ENCODE assay signal across 8 cellular contexts in the genomic region with DNA sequence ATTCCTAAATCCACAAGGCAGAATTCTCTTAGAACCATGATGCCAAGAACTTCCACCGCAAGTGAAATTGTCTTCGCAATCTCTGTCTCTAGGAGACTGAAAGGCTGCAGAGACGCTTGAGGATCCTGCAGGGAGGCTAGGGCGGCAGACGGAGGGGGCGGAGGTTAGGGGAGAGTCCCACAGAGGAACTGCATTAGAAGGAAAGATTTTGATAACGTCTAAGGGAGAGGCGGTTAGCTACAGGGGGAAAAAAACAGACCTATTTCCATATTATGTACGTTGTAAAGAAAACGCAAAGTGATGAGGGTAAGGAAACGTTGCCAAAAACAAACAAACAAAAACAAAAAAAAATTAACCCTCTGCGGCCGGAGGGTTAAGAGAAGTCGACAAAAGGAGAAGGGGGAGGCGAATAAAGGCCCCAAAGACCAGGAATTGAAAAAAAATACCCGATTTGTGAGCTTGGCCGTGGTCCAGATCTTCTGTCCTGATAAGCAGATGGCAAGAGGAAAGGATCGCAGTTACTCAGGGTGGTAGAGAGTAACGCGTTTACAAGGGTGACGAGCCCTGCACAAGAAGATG. TPM values are rescaled to one million over a fixed set of nuclear protein-coding genes. Genes with fewer than 3 reads are reported as not detected.
A peak's percentile ranks its signal among the peaks of the same experiment; 100 is the strongest.
DNase-seq lines count a peak whose midpoint lies in the region; ATAC-seq, FAIRE-seq and TF ChIP-seq lines count a peak whose summit lies in the region.

No MANE protein-coding gene starts in this region.

- FAIRE-seq in bronchial epithelial cell (lab: Jason Lieb, UNC), result no peak

- H3K36me3 ChIP-seq in bronchial epithelial cell (ENCODE audit: control insufficient read depth, insufficient read depth, low read length), result no peaks in the 10 kb centered on the region

- H3K27ac ChIP-seq in VCaP, result peak overlapping the region; percentile 97

- peak; percentile 25 for DNase-seq in GM13977 (ENCODE audit: low spot score)
- DNase-seq in NCI-H1092 (lab: John Stamatoyannopoulos, UW), result peak; percentile 69
- DNase-seq in bronchial epithelial cell (ENCODE audit: low read depth), result peak; percentile 54
- peak; percentile 78 for DNase-seq in islet precursor cell
- DNase-seq in stimulated activated CD4-positive, alpha-beta T cell treated with anti-CD3 and anti-CD28 coated beads, Interleukin-15, amount 100 ng/mL, for 24 hours, result peak; percentile 73

- H3K4me3 ChIP-seq in bronchial epithelial cell (ENCODE audit: low read depth, low read length), result peak overlapping the region; percentile 58

- no peaks in the 10 kb centered on the region for H3K27me3 ChIP-seq in bronchial epithelial cell (ENCODE audit: control insufficient read depth, insufficient read depth, low read length)

- TF ChIP-seq CTCF in GM13977 (IDR thresholded peaks at IDR 0.05; ENCODE audit: extremely low read depth, insufficient read depth, missing control alignments) (no peak), VCaP (conservative IDR thresholded peaks at IDR 0.05) (no peak), bronchial epithelial cell (IDR thresholded peaks at IDR 0.05; ENCODE audit: insufficient read depth, low read length, severe bottlenecking) (no peak)

- in situ Hi-C loops in GM13977 (cut with MboI; ENCODE audit: low pct_unique_long_range_greater_than_20kb, low sequenced_read_pairs, unreplicated experiment), result no loop called here

- peak; percentile 20 for ATAC-seq in HG02588 (IDR thresholded peaks at IDR 0.05; ENCODE audit: unreplicated experiment)
- no peak for ATAC-seq in HG02970 (IDR thresholded peaks at IDR 0.05; ENCODE audit: low FRiP score, unreplicated experiment)

RNA-seq across cellular contexts. Expression of gene KLHL28, which starts 0.5 kb away (rescaled TPM):
- 13.4 and 14.0 TPM in 2 replicates for total RNA-seq in bronchial epithelial cell

RNA-seq across cellular contexts. Expression of gene TOGARAM1, which starts 0.8 kb away (rescaled TPM):
- 7.4 and 9.0 TPM in 2 replicates for total RNA-seq in bronchial epithelial cell

Comparison
In these comparisons a context has a peak if more than half of its experiments do, and no peak if none do; other contexts are left out.
1. DNase-seq: peak in every context shown above with its lines; median percentile 78 in islet precursor cell; 73 in stimulated activated CD4-positive, alpha-beta T cell treated with anti-CD3 and anti-CD28 coated beads, Interleukin-15, amount 100 ng/mL, for 24 hours; 69 in NCI-H1092; 54 in bronchial epithelial cell; 25 in GM13977.